Comparison of ENCODE assay signal across 6 cellular contexts in the genomic region with DNA sequence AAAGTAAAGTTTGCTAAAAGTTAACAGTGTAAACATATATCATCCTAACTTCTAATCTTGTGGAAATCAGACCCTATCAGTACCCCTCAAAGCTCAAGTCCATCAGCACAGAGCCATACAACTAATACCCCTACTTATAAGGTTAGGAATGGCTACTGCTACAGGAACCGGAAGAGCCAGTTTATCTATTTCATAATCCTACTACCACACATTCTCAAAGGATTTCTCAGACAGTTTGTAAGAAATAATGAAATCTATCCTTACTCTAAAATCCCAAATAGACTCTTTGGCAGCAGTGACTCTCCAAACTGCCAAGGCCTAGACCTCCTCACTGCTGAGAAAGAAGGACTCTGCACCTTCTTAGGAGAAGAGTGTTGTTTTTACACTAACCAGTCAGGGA. TPM values are rescaled to one million over a fixed set of nuclear protein-coding genes. Genes with fewer than 3 reads are reported as not detected.
"Had no signal": no experiment of that assay in that cellular context is flagged by ENCODE, and none has a peak within 500 bp of the region (broad histone marks: within the 10 kb centered on the region; RNA-seq: fewer than 3 reads in every experiment).

No MANE protein-coding gene starts in this region.

RNA-seq across cellular contexts. Expression of a gene that starts 6.0 kb away (rescaled TPM):
- total RNA-seq: K562, M059J, NCI-H460, SK-MEL-5 had no signal
- polyA plus RNA-seq: IgD-negative memory B cell, K562, SK-N-SH had no signal

RNA-seq across cellular contexts. Expression of a gene that starts 20.0 kb away (rescaled TPM):
- total RNA-seq: K562, M059J, NCI-H460, SK-MEL-5 had no signal
- polyA plus RNA-seq: IgD-negative memory B cell, K562, SK-N-SH had no signal

RNA-seq across cellular contexts. Expression of a gene that starts 47.7 kb away (rescaled TPM):
- total RNA-seq: K562, M059J, NCI-H460, SK-MEL-5 had no signal
- polyA plus RNA-seq: IgD-negative memory B cell, K562, SK-N-SH had no signal
